Comparison of ENCODE assay signal across 22 cellular contexts in the genomic region with DNA sequence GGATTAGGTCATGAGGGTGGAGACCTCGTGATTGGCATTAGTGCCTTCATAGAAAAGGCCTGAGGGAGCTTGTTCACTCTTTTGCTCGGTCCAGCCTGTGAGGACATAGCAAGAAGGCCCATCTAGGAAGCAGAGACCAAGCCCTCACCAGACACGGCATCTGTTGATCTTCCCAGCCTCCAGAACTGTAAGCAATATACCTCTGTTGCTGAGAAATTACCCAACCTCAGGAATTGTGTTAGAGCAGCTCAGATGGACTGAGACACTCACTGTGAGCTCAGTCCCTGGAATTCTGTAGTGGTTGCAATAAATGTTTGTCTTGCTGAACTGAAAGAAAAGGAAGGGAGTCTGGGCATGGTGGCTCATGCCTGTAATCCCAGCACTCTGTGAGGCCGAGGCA.
DNase-seq lines count a peak whose midpoint lies in the region; ATAC-seq and TF ChIP-seq lines count a peak whose summit lies in the region.
"Had no signal": no experiment of that assay in that cellular context is flagged by ENCODE, and none has a peak within 500 bp of the region (broad histone marks: within the 10 kb centered on the region; RNA-seq: fewer than 3 reads in every experiment).

No MANE protein-coding gene starts in this region.

- no peak overlapping the region for H3K4me3 Mint-ChIP-seq in memory B cell
- H3K4me3 Mint-ChIP-seq: activated CD8-positive, alpha-beta T cell treated with anti-CD3 and anti-CD28 coated beads for 36 hours; H9; nephron progenitor cell had no signal

- no peaks in the 10 kb centered on the region for H3K27me3 ChIP-seq in Panc1 (ENCODE audit: control insufficient read depth, insufficient read depth, low read length)
- H3K27me3 ChIP-seq: cardiac muscle cell, suprapubic skin had no signal

- peak overlapping the region; percentile 38 for H3K27ac Mint-ChIP-seq in memory B cell
- H3K27ac Mint-ChIP-seq: activated CD8-positive, alpha-beta T cell treated with anti-CD3 and anti-CD28 coated beads for 36 hours had no signal

- H3K9me3 ChIP-seq in Panc1 (ENCODE audit: control insufficient read depth, insufficient read depth, low read depth, low read length), result no peaks in the 10 kb centered on the region
- H3K9me3 ChIP-seq: mucosa of descending colon, suprapubic skin had no signal

- TF ChIP-seq CTCF in AG10803 (conservative IDR thresholded peaks at IDR 0.05; ENCODE audit: low read length) (no peak), Panc1 (IDR thresholded peaks at IDR 0.05) (no peak)

- intact Hi-C loops in Panc1 (cut with micrococcal nuclease; ENCODE audit: unreplicated experiment), result no loop called here

- H3K27ac ChIP-seq in Panc1 (ENCODE audit: low read length), result peak overlapping the region; percentile 49; the same call in 1 of the 2 replicates
- H3K27ac ChIP-seq: cardiac muscle cell had no signal

- no peak overlapping the region for H3K4me3 ChIP-seq in AG10803 (ENCODE audit: low read length)
- H3K4me3 ChIP-seq in Panc1 (ENCODE audit: low read depth in 2 of 2, low read length in 2 of 2), result no peak overlapping the region
- H3K4me3 ChIP-seq: cardiac muscle cell, mucosa of descending colon, suprapubic skin had no signal

- peaks cover 3% of the 10 kb centered on the region for H3K9me3 Mint-ChIP-seq in memory B cell
- H3K9me3 Mint-ChIP-seq: activated CD8-positive, alpha-beta T cell treated with anti-CD3 and anti-CD28 coated beads for 36 hours; H9; nephron progenitor cell had no signal

- no peaks in the 10 kb centered on the region for H3K36me3 ChIP-seq in Panc1 (ENCODE audit: control insufficient read depth, insufficient read depth, low read length)
- H3K36me3 ChIP-seq: cardiac muscle cell, suprapubic skin had no signal

- DNase-seq in AG10803 (ENCODE audit: low read depth), result peak; percentile 75
- DNase-seq in Panc1 (ENCODE audit: low read depth, low spot score), result no peak
- no peak for DNase-seq in memory B cell (ENCODE audit: low spot score in 2 of 2)
- no peak for DNase-seq in NCI-H1436 (lab: John Stamatoyannopoulos, UW)
- DNase-seq in NCI-H1048 (lab: John Stamatoyannopoulos, UW), result no peak
- DNase-seq in GM19238 (ENCODE audit: insufficient read length, low spot score), result no peak
- no peak for DNase-seq in mesenteric fat pad (ENCODE audit: low spot score)
- DNase-seq: activated CD8-positive, alpha-beta T cell treated with anti-CD3 and anti-CD28 coated beads for 36 hours; activated gamma-delta T cell; C1 segment of cervical spinal cord; H9; KBM-7; left ventricle myocardium superior; MM.1S; mucosa of descending colon; NCI-H524; nephron progenitor cell; RPMI8226; T1000 had no signal

- no peaks in the 10 kb centered on the region for H3K36me3 Mint-ChIP-seq in memory B cell

- peaks cover under 1% of the 10 kb centered on the region for H3K27me3 Mint-ChIP-seq in memory B cell
- H3K27me3 Mint-ChIP-seq: activated CD8-positive, alpha-beta T cell treated with anti-CD3 and anti-CD28 coated beads for 36 hours had no signal

- POLR2A ChIA-PET in Panc1 (lab: Charles Lee), result no interaction called here

- H3K4me1 Mint-ChIP-seq in memory B cell, result peaks cover 7% of the 10 kb centered on the region

- no TSS peak for BruUV-seq in Panc1 (replicated peaks; lab: Mats Ljungman, UMichigan)

- no peaks in the 10 kb centered on the region; the same call in 1 of the 2 replicates for H3K4me1 ChIP-seq in Panc1 (ENCODE audit: control insufficient read depth, insufficient read depth, low read length)

- CTCF ChIA-PET in Panc1 (lab: Charles Lee), result no interaction called here

- ATAC-seq in Panc1 (no peak), esophagus mucosa (peak; percentile 28), memory B cell (ENCODE audit: low read depth) (no peak)
- ATAC-seq: activated CD8-positive, alpha-beta T cell treated with anti-CD3 and anti-CD28 coated beads for 36 hours; left ventricle myocardium superior; mucosa of descending colon had no signal

- in situ Hi-C loops in Panc1 (cut with HindIII; ENCODE audit: low pct_unique_long_range_greater_than_20kb, low sequenced_read_pairs), result no loop called here
